In the genomic region with DNA sequence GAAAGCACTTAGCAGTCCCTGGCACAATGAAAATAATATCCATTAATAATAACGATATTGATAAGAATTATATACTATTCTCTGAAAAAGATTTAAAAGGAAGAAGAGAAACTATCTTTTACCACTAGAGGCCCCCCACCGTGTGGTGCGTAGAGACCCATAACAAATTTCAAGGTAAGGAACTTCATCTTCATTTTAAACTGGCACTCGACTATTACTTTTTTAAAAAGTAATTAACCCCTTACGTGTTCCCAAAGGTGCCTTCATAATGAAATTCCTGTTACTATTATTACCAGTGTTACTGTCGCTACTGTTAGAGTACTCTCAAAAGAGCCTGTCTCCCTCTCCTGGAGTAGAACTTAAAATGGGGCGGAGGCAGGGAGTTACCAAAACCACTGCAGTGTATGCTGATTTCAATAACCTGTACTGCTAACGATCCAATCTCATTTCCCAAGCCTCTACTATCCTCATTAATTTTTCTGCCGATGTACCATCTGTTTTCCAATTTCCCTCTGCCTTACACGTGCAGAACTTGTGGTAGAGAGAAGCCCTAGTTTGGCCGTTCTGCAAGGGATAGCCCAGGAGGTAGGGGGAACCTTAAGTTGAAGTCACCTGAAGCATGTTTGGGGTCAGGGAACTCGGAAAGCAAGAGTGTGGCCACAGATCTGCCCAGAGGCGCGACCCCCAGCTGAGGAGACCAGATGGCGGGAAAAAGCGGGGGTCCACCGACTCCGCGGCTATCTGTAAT, we compare ENCODE assay signal across 8 cellular contexts. TPM values are rescaled to one million over a fixed set of nuclear protein-coding genes. Genes with fewer than 3 reads are reported as not detected.
DNase-seq lines count a peak whose midpoint lies in the region; ATAC-seq and TF ChIP-seq lines count a peak whose summit lies in the region.

No MANE protein-coding gene starts in this region.

- peak overlapping the region; percentile 93 for H3K4me3 Mint-ChIP-seq in CD8-positive, alpha-beta T cell

- H3K4me3 ChIP-seq in CD8-positive, alpha-beta T cell (ENCODE audit: low read depth, low read length) = peak overlapping the region; percentile 87
- peak overlapping the region; percentile 56 to 81 (median 64) for H3K4me3 ChIP-seq in breast epithelium
- peak overlapping the region; percentile 64 for H3K4me3 ChIP-seq in lower lobe of right lung

- peak; percentile 41 for TF ChIP-seq CTCF in CD8-positive, alpha-beta T cell (IDR thresholded peaks at IDR 0.05)
- TF ChIP-seq CTCF in breast epithelium (IDR thresholded peaks at IDR 0.05) (peak in 1 of 3 donors; percentile 16), lower lobe of right lung (IDR thresholded peaks at IDR 0.05) (peak; percentile 13)

- no peak for TF ChIP-seq POLR2A in breast epithelium (IDR thresholded peaks at IDR 0.05)

- H3K9me3 ChIP-seq in CD8-positive, alpha-beta T cell (ENCODE audit: low read length) = no peaks in the 10 kb centered on the region
- H3K9me3 ChIP-seq in breast epithelium (no peaks in the 10 kb centered on the region), lower lobe of right lung (no peaks in the 10 kb centered on the region)

- peaks cover 33% of the 10 kb centered on the region for H3K4me1 ChIP-seq in CD8-positive, alpha-beta T cell (ENCODE audit: insufficient read depth, low read length)
- no peaks in the 10 kb centered on the region for H3K4me1 ChIP-seq in breast epithelium
- H3K4me1 ChIP-seq in lower lobe of right lung = peaks cover 5% of the 10 kb centered on the region

- peaks cover 41% of the 10 kb centered on the region for H3K4me1 Mint-ChIP-seq in CD8-positive, alpha-beta T cell (ENCODE audit: low read depth)

- H3K27me3 ChIP-seq in CD8-positive, alpha-beta T cell (ENCODE audit: insufficient read depth, low read length) = no peaks in the 10 kb centered on the region
- H3K27me3 ChIP-seq in breast epithelium (peaks cover 0 to 25% of the 10 kb centered on the region in 2 donors), lower lobe of right lung (ENCODE audit: low read depth) (no peaks in the 10 kb centered on the region)

- H3K36me3 ChIP-seq in CD8-positive, alpha-beta T cell (ENCODE audit: insufficient read depth, low read length) = no peaks in the 10 kb centered on the region
- H3K36me3 ChIP-seq in breast epithelium (no peaks in the 10 kb centered on the region), lower lobe of right lung (no peaks in the 10 kb centered on the region)

- ATAC-seq in CD8-positive, alpha-beta T cell = peak; percentile 24
- ATAC-seq in GM21390 (IDR thresholded peaks at IDR 0.05; ENCODE audit: unreplicated experiment) (peak; percentile 2), lower lobe of right lung (no peak)

- peak overlapping the region; percentile 79 for H3K27ac ChIP-seq in CD8-positive, alpha-beta T cell (ENCODE audit: low read depth, low read length)
- peak overlapping the region; percentile 74 to 85 for H3K27ac ChIP-seq in breast epithelium
- H3K27ac ChIP-seq in lower lobe of right lung = no peak overlapping the region

- H3K27ac Mint-ChIP-seq in CD8-positive, alpha-beta T cell = peak overlapping the region; percentile 90

- CTCF ChIA-PET in CD8-positive, alpha-beta T cell (lab: Charles Lee) = interaction anchor here (0.7 to 1.2 kb wide), 4 partner anchors 26 to 197 kb away, joined by 3 to 4 read pairs (median 3); a partner anchor contains a TSS

- intact Hi-C loops in CD8-positive, alpha-beta T cell (cut with DNase I, micrococcal nuclease) = loop anchor here (1.0 to 5.0 kb wide), 6 partner anchors 15 to 197 kb away; a partner anchor contains a TSS
- intact Hi-C loops in breast epithelium (cut with DNase I; ENCODE audit: low total_unique reads) = no loop called here
- intact Hi-C loops in lower lobe of right lung (cut with DNase I) = no loop called here

- DNase-seq in CD8-positive, alpha-beta T cell = peak in 2 of 7 experiments; percentile 16 to 22
- DNase-seq in NCI-H1694 treated with DMSO at 0.1 percent for 48 hours (lab: John Stamatoyannopoulos, UW) (peak; percentile 49), breast epithelium (ENCODE audit: low spot score in 2 of 2) (no peak), lower lobe of right lung (no peak), amygdala (lab: John Stamatoyannopoulos, UW) (no peak), hippocampal formation (lab: John Stamatoyannopoulos, UW) (no peak), NCI-H1436 (lab: John Stamatoyannopoulos, UW) (no peak)

- H3K36me3 Mint-ChIP-seq in CD8-positive, alpha-beta T cell = peaks cover 5% of the 10 kb centered on the region

- H3K9me3 Mint-ChIP-seq in CD8-positive, alpha-beta T cell = no peaks in the 10 kb centered on the region

- POLR2A ChIA-PET in CD8-positive, alpha-beta T cell (lab: Charles Lee) = interaction anchor here (0.9 to 1.4 kb wide), 3 partner anchors 21 to 49 kb away, joined by 3 to 7 read pairs (median 3); no protein-coding TSS in a partner anchor

- H3K27me3 Mint-ChIP-seq in CD8-positive, alpha-beta T cell (ENCODE audit: low read depth) = no peaks in the 10 kb centered on the region

RNA-seq across cellular contexts. Expression of a gene that starts 0.8 kb away (rescaled TPM):
- total RNA-seq in CD8-positive, alpha-beta T cell = 10 to 100 TPM; 33.8 to 34.1 TPM
- total RNA-seq in breast epithelium (10 to 100 TPM; 12.8 to 19.2 (median 15.0) TPM), lower lobe of right lung (10.6 TPM)

Comparison
In these comparisons a context has a peak if more than half of its experiments do, and no peak if none do; other contexts are left out.
1. ATAC-seq: peak in CD8-positive, alpha-beta T cell (single experiment) and GM21390 (single experiment); none in lower lobe of right lung (0 of 2).
2. intact Hi-C loops: an anchor here in CD8-positive, alpha-beta T cell (1.0 to 5.0 kb wide); none called in breast epithelium and lower lobe of right lung.
3. Peak in every context shown above with its lines, with median percentiles within 50 percentile points of each other: H3K4me3 ChIP-seq.